In the genomic region with DNA sequence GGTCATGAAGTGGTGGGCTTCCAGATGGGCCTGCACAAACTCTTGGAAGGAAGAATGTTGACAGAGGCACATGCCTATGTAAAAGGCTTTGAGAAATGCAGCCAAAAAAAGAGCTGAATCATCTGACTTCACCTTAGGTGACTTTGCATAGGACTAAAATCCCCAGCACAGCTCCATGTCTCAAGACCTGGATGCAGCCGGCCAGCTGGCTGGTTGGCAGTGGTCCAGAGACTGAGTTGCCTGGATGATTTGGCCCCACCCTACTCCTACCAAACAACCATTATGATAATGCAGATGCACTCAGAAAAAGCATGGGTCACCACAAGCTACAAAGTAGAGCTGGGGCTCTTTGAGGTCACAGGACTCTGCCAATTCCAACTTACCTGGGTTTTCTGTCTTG, we compare ENCODE assay signal across 14 cellular contexts.
DNase-seq lines count a peak whose midpoint lies in the region; ATAC-seq, FAIRE-seq and TF ChIP-seq lines count a peak whose summit lies in the region.
"Had no signal": no experiment of that assay in that cellular context is flagged by ENCODE, and none has a peak within 500 bp of the region (broad histone marks: within the 10 kb centered on the region; RNA-seq: fewer than 3 reads in every experiment).

No MANE protein-coding gene starts in this region.

- H3K4me1 ChIP-seq in body of pancreas (no peaks in the 10 kb centered on the region), kidney (ENCODE audit: control insufficient read depth in 1 of 2, insufficient read depth in 1 of 2, low read depth in 1 of 2, low read length in 2 of 2) (no peaks in the 10 kb centered on the region)
- H3K4me1 ChIP-seq: right lobe of liver, tibial artery had no signal

- DNase-seq in AG08395 (ENCODE audit: low spot score): peak; percentile 7
- DNase-seq in MG63: peak; percentile 39
- DNase-seq in body of pancreas: peak; percentile 4 to 36 (median 20)
- DNase-seq in kidney: peak; percentile 91
- no peak for DNase-seq in Kasumi-1 (lab: John Stamatoyannopoulos, UW)
- no peak for DNase-seq in HTR-8/SVneo (ENCODE audit: insufficient read length, low spot score)
- no peak for DNase-seq in GM10248 (ENCODE audit: extremely low spot score)
- DNase-seq: activated naive CD8-positive, alpha-beta T cell treated with anti-CD3 and anti-CD28 coated beads, Interleukin-2, amount 50 U/mL, for 24 hours; GF-D8; NCI-H187 treated with DMSO at 0.1 percent for 48 hours; right lobe of liver; tibial artery had no signal

- POLR2A ChIA-PET in GM10248 (lab: Yijun Ruan, JAX): no interaction called here

- no peak for ATAC-seq in body of pancreas
- ATAC-seq in HG03469 (IDR thresholded peaks at IDR 0.05; ENCODE audit: unreplicated experiment): no peak
- ATAC-seq: activated naive CD8-positive, alpha-beta T cell treated with anti-CD3 and anti-CD28 coated beads, Interleukin-2, amount 50 U/mL, for 24 hours; right lobe of liver had no signal

- FAIRE-seq in kidney (lab: Jason Lieb, UNC) (no peak), HTR-8/SVneo (lab: Jason Lieb, UNC) (no peak)
- FAIRE-seq: endometrium had no signal

- TF ChIP-seq CTCF in body of pancreas (IDR thresholded peaks at IDR 0.05): no peak
- TF ChIP-seq CTCF in kidney (IDR thresholded peaks at IDR 0.05; ENCODE audit: borderline replicate concordance, extremely low read depth, insufficient read depth): no peak
- no peak for TF ChIP-seq CTCF in GM10248 (IDR thresholded peaks at IDR 0.05; ENCODE audit: control extremely low read depth, extremely low read depth, low read depth, missing control alignments)

- intact Hi-C loops in body of pancreas (cut with DNase I): no loop called here
- intact Hi-C loops in kidney (cut with DNase I): no loop called here

- H3K4me3 ChIP-seq in MG63 (no peak overlapping the region), body of pancreas (no peak overlapping the region), kidney (ENCODE audit: low read length in 2 of 2) (no peak overlapping the region)
- H3K4me3 ChIP-seq: right lobe of liver, tibial artery had no signal

- H3K9me3 ChIP-seq in MG63 (no peaks in the 10 kb centered on the region), body of pancreas (no peaks in the 10 kb centered on the region), kidney (ENCODE audit: control insufficient read depth in 1 of 2, low read length in 2 of 2) (peaks cover 0 to 15% of the 10 kb centered on the region in 2 donors)
- H3K9me3 ChIP-seq: right lobe of liver had no signal

- H3K27me3 ChIP-seq in MG63 (no peaks in the 10 kb centered on the region), body of pancreas (no peaks in the 10 kb centered on the region)
- H3K27me3 ChIP-seq: right lobe of liver, tibial artery had no signal

- CTCF ChIA-PET in GM10248 (lab: Yijun Ruan, JAX): interaction anchor here (1.7 kb wide), 1 partner anchor 16 kb away, joined by 4 read pairs; no protein-coding TSS in a partner anchor

- no peak overlapping the region for H3K27ac ChIP-seq in body of pancreas
- peak overlapping the region in 1 of 2 donors; percentile 34 for H3K27ac ChIP-seq in kidney (ENCODE audit: low read depth in 2 of 2, low read length in 2 of 2)
- H3K27ac ChIP-seq: right lobe of liver, tibial artery had no signal

- no peak overlapping the region for H3K9ac ChIP-seq in kidney (ENCODE audit: low read length in 2 of 2)

- WGBS in body of pancreas, 2 donors: 38 to 50% methylated on average over 1 of the region's 1 CpG

- TF ChIP-seq POLR2A in body of pancreas (IDR thresholded peaks at IDR 0.05): no peak

- H3K36me3 ChIP-seq in MG63 (no peaks in the 10 kb centered on the region), body of pancreas (replicated peaks in 1 of 2; ENCODE audit: insufficient read depth in 1 of 2, low read depth in 2 of 2) (no peaks in the 10 kb centered on the region), kidney (ENCODE audit: control insufficient read depth in 1 of 2, insufficient read depth in 2 of 2, low read length in 2 of 2) (no peaks in the 10 kb centered on the region)
- H3K36me3 ChIP-seq: right lobe of liver, tibial artery had no signal

Comparison
In these comparisons a context has a peak if more than half of its experiments do, and no peak if none do; other contexts are left out.
1. DNase-seq: peak in AG08395 (single experiment), MG63 (single experiment), body of pancreas (4 of 4) and kidney (single experiment); none in Kasumi-1 (0 of 2), HTR-8/SVneo (single experiment) and GM10248 (single experiment).